21 cellular contexts compared by ENCODE assay signal in the genomic region with DNA sequence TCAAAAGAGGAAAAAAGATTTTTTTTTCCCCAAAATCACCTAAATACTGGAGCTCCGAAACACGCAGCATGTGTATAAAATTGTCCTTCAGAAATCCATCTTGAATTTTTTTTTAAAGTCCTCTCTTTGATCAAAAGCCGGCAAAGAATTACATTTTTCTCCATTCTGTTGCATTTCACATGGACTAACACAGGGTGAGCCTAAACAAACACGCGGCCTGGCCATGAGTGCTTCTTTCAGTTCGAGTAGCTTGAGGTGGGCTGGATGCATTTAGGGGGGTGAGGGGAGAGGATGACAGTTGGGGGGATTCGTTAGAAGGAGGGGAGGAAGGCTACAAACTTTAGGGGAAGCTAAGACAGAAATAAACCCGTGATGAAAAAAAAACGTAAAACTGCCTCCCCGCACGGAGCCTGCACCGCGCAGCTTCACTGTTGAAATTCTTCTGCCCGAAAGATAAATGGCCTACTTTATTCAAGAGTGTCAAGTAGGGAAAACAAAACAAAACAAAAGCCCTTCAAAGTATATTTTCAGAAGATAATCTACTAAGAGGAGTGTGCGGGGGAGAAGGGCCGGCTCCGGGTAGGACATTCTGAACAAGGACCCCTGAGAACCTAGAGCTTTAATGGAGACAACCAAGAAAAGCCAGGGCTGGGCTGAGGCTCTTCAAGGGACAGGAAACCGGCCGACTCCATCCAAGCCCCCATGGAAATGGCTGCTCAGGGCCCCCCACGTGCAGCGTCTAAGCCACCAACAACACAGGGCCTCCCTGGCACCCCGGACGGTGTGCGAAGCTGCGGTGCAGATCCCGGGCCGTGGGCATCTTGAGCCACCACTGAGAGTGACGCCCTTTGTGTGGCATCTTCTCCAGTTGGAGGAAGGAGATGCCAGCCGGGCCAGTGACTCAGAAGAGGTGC.
A peak's percentile ranks its signal among the peaks of the same experiment; 100 is the strongest.
DNase-seq lines count a peak whose midpoint lies in the region; ATAC-seq and TF ChIP-seq lines count a peak whose summit lies in the region.
"Had no signal": no experiment of that assay in that cellular context is flagged by ENCODE, and none has a peak within 500 bp of the region (broad histone marks: within the 10 kb centered on the region; RNA-seq: fewer than 3 reads in every experiment).

No MANE protein-coding gene starts in this region.

- peaks cover 13 to 68% (median 57%) of the 10 kb centered on the region in 3 donors for H3K27me3 Mint-ChIP-seq in naive B cell

- intact Hi-C loops in tibial artery (cut with DNase I; ENCODE audit: low total_unique reads) (loop anchor here (5.0 kb wide), 1 partner anchor 211 kb away; no protein-coding TSS in a partner anchor), sciatic nerve (cut with DNase I) (loop anchor here (5.0 kb wide), 1 partner anchor 504 kb away; no protein-coding TSS in a partner anchor)

- H3K4me3 Mint-ChIP-seq in naive B cell, result peak overlapping the region in 5 of 8 donors; percentile 43 to 73 (median 56)
- H3K4me3 Mint-ChIP-seq: activated naive CD4-positive, alpha-beta T cell treated with anti-CD3 and anti-CD28 coated beads, Interleukin-2, amount 10 ng/mL, durations not matched to agents 7 days and 5 days had no signal

- DNase-seq in NB4 (ENCODE audit: low read depth), result peak; percentile 63
- DNase-seq in coronary artery (ENCODE audit: low spot score), result peak; percentile 43
- DNase-seq in naive B cell, result no peak
- peak in 1 of 2 donors; percentile 43 for DNase-seq in tibial artery
- no peak for DNase-seq in kidney glomerular epithelial cell (lab: John Stamatoyannopoulos, UW)
- no peak for DNase-seq in retina
- no peak for DNase-seq in NCI-H187 treated with DMSO at 0.1 percent for 48 hours (lab: John Stamatoyannopoulos, UW)
- no peak for DNase-seq in sciatic nerve (ENCODE audit: low spot score)
- DNase-seq: activated CD4-positive, alpha-beta T cell treated with anti-CD3 and anti-CD28 coated beads, Interleukin-2, amount 50 U/mL, for 48 hours; activated CD4-positive, CD25-positive, alpha-beta regulatory T cell; activated naive CD4-positive, alpha-beta T cell treated with anti-CD3 and anti-CD28 coated beads, Interleukin-2, amount 10 ng/mL, durations not matched to agents 7 days and 5 days; C1 segment of cervical spinal cord; cortex of kidney; DND-41; left cardiac atrium; NCI-H187; NCI-H2171 treated with DMSO at 0.1 percent for 48 hours; NCI-H510A treated with DMSO at 0.1 percent for 48 hours; occipital lobe; SJCRH30; stimulated activated CD4-positive, alpha-beta T cell treated with anti-CD3 and anti-CD28 coated beads, Interleukin-4, amount 100 ng/mL, for 1 hour had no signal

- H3K4me3 ChIP-seq in NB4 (ENCODE audit: low read depth, low read length), result peak overlapping the region; percentile 79
- H3K4me3 ChIP-seq in coronary artery, result no peak overlapping the region
- H3K4me3 ChIP-seq in tibial artery, result peak overlapping the region; percentile 38 to 49
- H3K4me3 ChIP-seq: SJCRH30 had no signal

- no peaks in the 10 kb centered on the region for H3K9me3 ChIP-seq in tibial artery
- H3K9me3 ChIP-seq: SJCRH30 had no signal

- TF ChIP-seq POLR2A in NB4 (IDR thresholded peaks at IDR 0.05; ENCODE audit: extremely low read depth, insufficient read length), result no peak

- H3K4me1 Mint-ChIP-seq in naive B cell, result peaks cover 5 to 23% (median 12%) of the 10 kb centered on the region in 3 donors
- H3K4me1 Mint-ChIP-seq: activated naive CD4-positive, alpha-beta T cell treated with anti-CD3 and anti-CD28 coated beads, Interleukin-2, amount 10 ng/mL, durations not matched to agents 7 days and 5 days had no signal

- H3K36me3 Mint-ChIP-seq in naive B cell, result no peaks in the 10 kb centered on the region
- H3K36me3 Mint-ChIP-seq: activated naive CD4-positive, alpha-beta T cell treated with anti-CD3 and anti-CD28 coated beads, Interleukin-2, amount 10 ng/mL, durations not matched to agents 7 days and 5 days had no signal

- no peak for TF ChIP-seq CTCF in NB4 (IDR thresholded peaks at IDR 0.05; ENCODE audit: low read depth, low read length)
- no peak for TF ChIP-seq CTCF in coronary artery (IDR thresholded peaks at IDR 0.05)
- no peak for TF ChIP-seq CTCF in tibial artery (IDR thresholded peaks at IDR 0.05)

- H3K36me3 ChIP-seq in tibial artery, result no peaks in the 10 kb centered on the region
- H3K36me3 ChIP-seq: SJCRH30 had no signal

- H3K27ac ChIP-seq in coronary artery, result no peak overlapping the region
- H3K27ac ChIP-seq in tibial artery, result peak overlapping the region; percentile 79 to 83
- H3K27ac ChIP-seq: SJCRH30 had no signal

- peaks cover 0 to 2% (median 0%) of the 10 kb centered on the region in 7 donors for H3K9me3 Mint-ChIP-seq in naive B cell
- H3K9me3 Mint-ChIP-seq: activated naive CD4-positive, alpha-beta T cell treated with anti-CD3 and anti-CD28 coated beads, Interleukin-2, amount 10 ng/mL, durations not matched to agents 7 days and 5 days had no signal

- H3K27ac Mint-ChIP-seq in naive B cell, result peak overlapping the region in 1 of 6 donors; percentile 37
- H3K27ac Mint-ChIP-seq: activated naive CD4-positive, alpha-beta T cell treated with anti-CD3 and anti-CD28 coated beads, Interleukin-2, amount 10 ng/mL, durations not matched to agents 7 days and 5 days had no signal

- ATAC-seq in naive B cell (ENCODE audit: low read depth in 2 of 2) (no peak), sciatic nerve (no peak)
- ATAC-seq: left cardiac atrium had no signal

- no peaks in the 10 kb centered on the region for H3K27me3 ChIP-seq in tibial artery
- H3K27me3 ChIP-seq: SJCRH30 had no signal

- H3K4me1 ChIP-seq in tibial artery, result peaks cover 0 to 44% (median 4%) of the 10 kb centered on the region in 4 donors
- H3K4me1 ChIP-seq: SJCRH30 had no signal

Comparison
In these comparisons a context has a peak if more than half of its experiments do, and no peak if none do; other contexts are left out.
1. DNase-seq: peak in NB4 (single experiment) and coronary artery (single experiment); none in naive B cell (single experiment), kidney glomerular epithelial cell (single experiment), retina (single experiment), NCI-H187 treated with DMSO at 0.1 percent for 48 hours (single experiment) and sciatic nerve (single experiment).
2. H3K27ac ChIP-seq: peak in tibial artery (2 of 2); none in coronary artery (0 of 2).